Comparison of ENCODE assay signal across 8 cellular contexts in the genomic region with DNA sequence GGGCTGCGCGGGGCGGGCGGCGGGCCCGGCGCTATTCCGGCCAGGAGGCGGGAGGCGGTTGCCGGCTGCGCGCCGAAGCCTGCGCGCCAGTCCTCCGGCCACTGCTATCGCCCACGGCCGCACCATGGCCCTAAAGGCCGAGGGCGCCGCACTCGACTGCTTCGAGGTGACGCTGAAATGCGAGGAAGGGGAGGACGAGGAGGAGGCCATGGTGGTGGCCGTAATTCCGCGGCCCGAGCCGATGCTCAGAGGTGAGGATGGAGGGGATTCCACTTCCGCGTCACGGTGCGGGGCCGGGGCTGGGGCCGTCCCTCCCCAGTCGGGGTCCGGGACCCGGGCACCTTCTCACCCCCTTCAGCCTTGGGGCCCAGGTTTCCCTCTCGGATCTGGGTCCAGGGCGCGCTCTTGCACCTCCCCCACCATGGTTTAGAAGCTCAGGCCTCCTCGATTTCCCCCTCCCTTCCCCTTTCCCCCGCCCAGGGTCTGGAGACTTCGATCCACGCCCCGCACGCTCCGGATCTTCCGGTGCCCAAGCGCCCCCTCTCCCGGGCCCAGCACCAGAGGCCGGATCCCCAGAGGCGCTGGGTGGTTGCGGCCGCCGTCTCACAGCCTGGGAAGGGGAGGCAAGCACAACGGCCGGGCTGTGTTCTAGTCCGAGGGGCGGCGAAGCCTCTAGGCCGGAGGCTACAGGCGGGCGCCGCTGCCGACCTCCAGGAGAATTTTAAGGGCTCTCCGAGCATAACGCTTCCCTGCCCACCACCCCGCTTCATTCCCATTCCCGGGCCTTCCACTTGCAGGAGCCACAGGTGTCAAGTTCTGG. TPM values are rescaled to one million over a fixed set of nuclear protein-coding genes. Genes with fewer than 3 reads are reported as not detected.
DNase-seq lines count a peak whose midpoint lies in the region; ATAC-seq and TF ChIP-seq lines count a peak whose summit lies in the region.

No MANE protein-coding gene starts in this region.

- H3K27me3 Mint-ChIP-seq in CD4-positive, alpha-beta T cell, result no peaks in the 10 kb centered on the region

- TF ChIP-seq CTCF in CD4-positive, alpha-beta T cell (IDR thresholded peaks at IDR 0.05), result no peak

- H3K27ac Mint-ChIP-seq in CD4-positive, alpha-beta T cell, result peak overlapping the region; percentile 1

- peak in 7 of 10 experiments; percentile 3 to 36 (median 10) for DNase-seq in CD4-positive, alpha-beta T cell
- DNase-seq in RPMI8226 (peak; percentile 63), left ventricle myocardium superior (peak; percentile 74), posterior vena cava (ENCODE audit: low spot score) (peak; percentile 87), cerebellar cortex (ENCODE audit: low spot score) (no peak)

- H3K4me1 Mint-ChIP-seq in CD4-positive, alpha-beta T cell (ENCODE audit: low read depth), result peaks cover 20% of the 10 kb centered on the region

- H3K27ac ChIP-seq in CD4-positive, alpha-beta T cell (ENCODE audit: low read depth, low read length), result no peak overlapping the region
- H3K27ac ChIP-seq in angular gyrus (ENCODE audit: low read depth, low read length), result peak overlapping the region; percentile 73

- POLR2A ChIA-PET in CD4-positive, alpha-beta T cell (lab: Charles Lee), result no interaction called here

- no peaks in the 10 kb centered on the region for H3K9me3 ChIP-seq in CD4-positive, alpha-beta T cell (ENCODE audit: control insufficient read depth, low read length)

- peaks cover 26% of the 10 kb centered on the region for H3K36me3 Mint-ChIP-seq in CD4-positive, alpha-beta T cell (ENCODE audit: low read depth)

- no peaks in the 10 kb centered on the region for H3K9me3 Mint-ChIP-seq in CD4-positive, alpha-beta T cell

- intact Hi-C loops in CD4-positive, alpha-beta T cell (cut with DNase I, micrococcal nuclease), result loop anchor here in 1 of 2 experiments (2.0 to 5.0 kb wide), 2 partner anchors 45 to 141 kb away; a partner anchor contains a TSS
- intact Hi-C loops in left ventricle myocardium superior (cut with micrococcal nuclease), result no loop called here
- intact Hi-C loops in posterior vena cava (cut with DNase I), result no loop called here

- CTCF ChIA-PET in CD4-positive, alpha-beta T cell (lab: Charles Lee), result interaction anchor here (1.0 kb wide), 1 partner anchor 132 kb away, joined by 3 read pairs; no protein-coding TSS in a partner anchor

- ATAC-seq in CD4-positive, alpha-beta T cell (ENCODE audit: poor library complexity), result peak; percentile 33
- ATAC-seq in GM19328 (IDR thresholded peaks at IDR 0.05; ENCODE audit: unreplicated experiment) (peak; percentile 33), HG03432 (IDR thresholded peaks at IDR 0.05; ENCODE audit: unreplicated experiment) (peak; percentile 42), left ventricle myocardium superior (peak; percentile 67)

- peak overlapping the region; percentile 70 for H3K4me3 Mint-ChIP-seq in CD4-positive, alpha-beta T cell

- no peaks in the 10 kb centered on the region for H3K27me3 ChIP-seq in CD4-positive, alpha-beta T cell (ENCODE audit: control insufficient read depth, insufficient read depth, low read length)

RNA-seq across cellular contexts. Expression of a gene that starts 0.5 kb away (rescaled TPM):
- total RNA-seq in CD4-positive, alpha-beta T cell, result 1 to 10 TPM; 4.0 to 4.8 TPM
- 13.1 TPM for total RNA-seq in left ventricle myocardium superior
- total RNA-seq in posterior vena cava, result 10 to 100 TPM; 11.8 to 15.1 TPM

RNA-seq across cellular contexts. Expression of a gene that starts 25.1 kb away (rescaled TPM):
- 10 to 100 TPM; 18.4 to 21.0 TPM for total RNA-seq in CD4-positive, alpha-beta T cell
- total RNA-seq in left ventricle myocardium superior (49.4 TPM), posterior vena cava (10 to 100 TPM; 20.5 to 24.5 TPM)

RNA-seq across cellular contexts. Expression of a gene that starts 45.2 kb away (rescaled TPM):
- total RNA-seq in CD4-positive, alpha-beta T cell, result 1 to 10 TPM in 1 of 2 experiments, under 1 TPM in 1; 0.95 to 1.0 TPM
- total RNA-seq in left ventricle myocardium superior, result 16.4 TPM
- total RNA-seq in posterior vena cava, result 10 to 100 TPM; 13.0 to 21.8 TPM
